Comparison of ENCODE assay signal across 10 cellular contexts in genomic region chr15:75112848-75113492, GRCh38.
DNase-seq lines count a peak whose midpoint lies in the region; ATAC-seq, FAIRE-seq and TF ChIP-seq lines count a peak whose summit lies in the region.
"Had no signal": no experiment of that assay in that cellular context is flagged by ENCODE, and none has a peak within 500 bp of the region (broad histone marks: within the 10 kb centered on the region; RNA-seq: fewer than 3 reads in every experiment).

No MANE protein-coding gene starts in this region.

- H3K4me1 ChIP-seq in CD8-positive, alpha-beta memory T cell (ENCODE audit: insufficient read depth, low read length) = peaks cover 24% of the 10 kb centered on the region
- H3K4me1 ChIP-seq in PC-9 (replicated peaks; ENCODE audit: insufficient read depth) (peaks cover 49% of the 10 kb centered on the region), small intestine (ENCODE audit: control insufficient read depth in 2 of 2, insufficient read depth in 1 of 2, low read depth in 1 of 2, low read length in 1 of 2) (no peaks in the 10 kb centered on the region)

- peaks cover 0 to 6% (median 5%) of the 10 kb centered on the region in 5 donors for H3K9me3 Mint-ChIP-seq in CD8-positive, alpha-beta memory T cell
- H3K9me3 Mint-ChIP-seq in activated T-helper 17 cell treated with anti-CD3 and anti-CD28 coated beads, Interleukin-2, amount 50 U/mL, for 72 hours = peaks cover 8% of the 10 kb centered on the region
- peaks cover 3% of the 10 kb centered on the region for H3K9me3 Mint-ChIP-seq in stimulated activated effector memory CD8-positive, alpha-beta T cell treated with anti-CD3 and anti-CD28 coated beads, Interleukin-12 subunit alpha, Interleukin-12 subunit beta, amount 100 ng/mL, for 72 hours

- no peaks in the 10 kb centered on the region for H3K9me3 ChIP-seq in CD8-positive, alpha-beta memory T cell (ENCODE audit: low read length)
- H3K9me3 ChIP-seq in PC-9 (ENCODE audit: insufficient read depth, low read depth) = no peaks in the 10 kb centered on the region; the same call in 1 of the 2 replicates
- H3K9me3 ChIP-seq in small intestine (ENCODE audit: control insufficient read depth, low read depth) = no peaks in the 10 kb centered on the region

- BruUV-seq in PC-9 (replicated peaks; lab: Mats Ljungman, UMichigan) = no TSS peak

- intact Hi-C loops in PC-9 (cut with micrococcal nuclease; ENCODE audit: unreplicated experiment) = no loop called here

- H3K36me3 ChIP-seq in CD8-positive, alpha-beta memory T cell (ENCODE audit: insufficient read depth, low read length) = no peaks in the 10 kb centered on the region
- H3K36me3 ChIP-seq in PC-9 (ENCODE audit: low read depth) (no peaks in the 10 kb centered on the region), small intestine (ENCODE audit: control insufficient read depth in 2 of 2, insufficient read depth in 2 of 2, low read length in 2 of 2) (no peaks in the 10 kb centered on the region)

- H3K27me3 ChIP-seq in CD8-positive, alpha-beta memory T cell (ENCODE audit: insufficient read depth, low read length, poor library complexity, severe bottlenecking) = no peaks in the 10 kb centered on the region
- H3K27me3 ChIP-seq in PC-9 (ENCODE audit: insufficient read depth, low read depth) (no peaks in the 10 kb centered on the region), small intestine (ENCODE audit: control insufficient read depth in 2 of 2, insufficient read depth in 2 of 2, low read length in 2 of 2) (no peaks in the 10 kb centered on the region)

- H3K4me3 Mint-ChIP-seq in CD8-positive, alpha-beta memory T cell = no peak overlapping the region
- no peak overlapping the region for H3K4me3 Mint-ChIP-seq in activated T-helper 17 cell treated with anti-CD3 and anti-CD28 coated beads, Interleukin-2, amount 50 U/mL, for 72 hours
- no peak overlapping the region for H3K4me3 Mint-ChIP-seq in stimulated activated effector memory CD8-positive, alpha-beta T cell treated with anti-CD3 and anti-CD28 coated beads, Interleukin-12 subunit alpha, Interleukin-12 subunit beta, amount 100 ng/mL, for 72 hours

- H3K4me1 Mint-ChIP-seq in CD8-positive, alpha-beta memory T cell = peaks cover 24 to 36% (median 30%) of the 10 kb centered on the region in 3 donors
- peaks cover 16% of the 10 kb centered on the region for H3K4me1 Mint-ChIP-seq in activated T-helper 17 cell treated with anti-CD3 and anti-CD28 coated beads, Interleukin-2, amount 50 U/mL, for 72 hours
- H3K4me1 Mint-ChIP-seq in stimulated activated effector memory CD8-positive, alpha-beta T cell treated with anti-CD3 and anti-CD28 coated beads, Interleukin-12 subunit alpha, Interleukin-12 subunit beta, amount 100 ng/mL, for 72 hours = peaks cover 40% of the 10 kb centered on the region

- H3K27me3 Mint-ChIP-seq in CD8-positive, alpha-beta memory T cell = peaks cover 0 to 1% of the 10 kb centered on the region in 2 donors
- peaks cover 7% of the 10 kb centered on the region for H3K27me3 Mint-ChIP-seq in activated T-helper 17 cell treated with anti-CD3 and anti-CD28 coated beads, Interleukin-2, amount 50 U/mL, for 72 hours

- H3K27ac Mint-ChIP-seq in CD8-positive, alpha-beta memory T cell = peak overlapping the region in 2 of 8 donors; percentile 43 to 52
- H3K27ac Mint-ChIP-seq in activated T-helper 17 cell treated with anti-CD3 and anti-CD28 coated beads, Interleukin-2, amount 50 U/mL, for 72 hours = no peak overlapping the region
- no peak overlapping the region for H3K27ac Mint-ChIP-seq in stimulated activated effector memory CD8-positive, alpha-beta T cell treated with anti-CD3 and anti-CD28 coated beads, Interleukin-12 subunit alpha, Interleukin-12 subunit beta, amount 100 ng/mL, for 72 hours

- H3K4me2 ChIP-seq in PC-9 = peak overlapping the region; percentile 21; the same call in 1 of the 2 replicates

- peaks cover 24% of the 10 kb centered on the region for H3F3A ChIP-seq in PC-9 (ENCODE audit: insufficient read depth, low read depth)

- WGBS in small intestine, 3 donors = 63 to 76% (median 65%) methylated on average over 3 of the region's 3 CpGs

- CTCF ChIA-PET in CD8-positive, alpha-beta memory T cell (lab: Charles Lee) = no interaction called here
- CTCF ChIA-PET in PC-9 (lab: Charles Lee) = no interaction called here

- no peak overlapping the region for H3K4me3 ChIP-seq in CD8-positive, alpha-beta memory T cell (ENCODE audit: low read length)
- H3K4me3 ChIP-seq in PC-9 (no peak overlapping the region), small intestine (ENCODE audit: low read depth in 1 of 2, low read length in 2 of 2) (no peak overlapping the region)

- TF ChIP-seq CTCF in PC-9 (conservative IDR thresholded peaks at IDR 0.05) = no peak

- no peaks in the 10 kb centered on the region for H3K79me2 ChIP-seq in PC-9 (ENCODE audit: low read depth)

- peak overlapping the region; percentile 41 for H3K27ac ChIP-seq in CD8-positive, alpha-beta memory T cell (ENCODE audit: low read depth, low read length)
- H3K27ac ChIP-seq in PC-9 = peak overlapping the region; percentile 85
- H3K27ac ChIP-seq in small intestine (ENCODE audit: low read depth in 1 of 2, low read length in 1 of 2) = no peak overlapping the region

- H4K20me1 ChIP-seq in PC-9 (ENCODE audit: insufficient read depth) = no peaks in the 10 kb centered on the region

- H3K9me2 ChIP-seq in PC-9 (ENCODE audit: insufficient read depth) = no peaks in the 10 kb centered on the region

- H3K36me3 Mint-ChIP-seq in CD8-positive, alpha-beta memory T cell = peaks cover 0 to 10% (median 2%) of the 10 kb centered on the region in 3 donors
- H3K36me3 Mint-ChIP-seq in activated T-helper 17 cell treated with anti-CD3 and anti-CD28 coated beads, Interleukin-2, amount 50 U/mL, for 72 hours (ENCODE audit: low read depth) = no peaks in the 10 kb centered on the region
- peaks cover 6% of the 10 kb centered on the region for H3K36me3 Mint-ChIP-seq in stimulated activated effector memory CD8-positive, alpha-beta T cell treated with anti-CD3 and anti-CD28 coated beads, Interleukin-12 subunit alpha, Interleukin-12 subunit beta, amount 100 ng/mL, for 72 hours

- DNase-seq in CD8-positive, alpha-beta memory T cell = no peak
- DNase-seq in PC-9 = no peak
- no peak for DNase-seq in small intestine
- DNase-seq in stimulated activated CD8-positive, alpha-beta memory T cell treated with anti-CD3 and anti-CD28 coated beads, Interleukin-4, amount 100 ng/mL, for 48 hours = no peak
- DNase-seq in stimulated activated effector memory CD8-positive, alpha-beta T cell treated with anti-CD3 and anti-CD28 coated beads, Interleukin-12 subunit alpha, Interleukin-12 subunit beta, amount 100 ng/mL, for 72 hours (ENCODE audit: low spot score in 2 of 2) = no peak
- DNase-seq: activated CD8-positive, alpha-beta memory T cell treated with anti-CD3 and anti-CD28 coated beads for 24 hours; central memory CD4-positive, alpha-beta T cell had no signal

- ATAC-seq in GM19324 (IDR thresholded peaks at IDR 0.05; ENCODE audit: low FRiP score, unreplicated experiment) (peak; percentile 70), HG02981 (IDR thresholded peaks at IDR 0.05; ENCODE audit: unreplicated experiment) (peak; percentile 49)
- ATAC-seq in activated T-helper 17 cell treated with anti-CD3 and anti-CD28 coated beads, Interleukin-2, amount 50 U/mL, for 72 hours (replicated peaks) = no peak
- ATAC-seq in stimulated activated effector memory CD8-positive, alpha-beta T cell treated with anti-CD3 and anti-CD28 coated beads, Interleukin-12 subunit alpha, Interleukin-12 subunit beta, amount 100 ng/mL, for 72 hours = no peak

- POLR2A ChIA-PET in CD8-positive, alpha-beta memory T cell (lab: Charles Lee) = no interaction called here
- POLR2A ChIA-PET in PC-9 (lab: Charles Lee; ENCODE audit: unreplicated experiment) = no interaction called here

- H2AFZ ChIP-seq in PC-9 = no peak overlapping the region

- no peak for FAIRE-seq in small intestine (lab: Jason Lieb, UNC)

Comparison
In these comparisons a context has a peak if more than half of its experiments do, and no peak if none do; other contexts are left out.
1. H3K27ac ChIP-seq: peak in CD8-positive, alpha-beta memory T cell (single experiment) and PC-9 (single experiment); none in small intestine (0 of 2).
2. ATAC-seq: peak in GM19324 (single experiment) and HG02981 (single experiment); none in activated T-helper 17 cell treated with anti-CD3 and anti-CD28 coated beads, Interleukin-2, amount 50 U/mL, for 72 hours (single experiment) and stimulated activated effector memory CD8-positive, alpha-beta T cell treated with anti-CD3 and anti-CD28 coated beads, Interleukin-12 subunit alpha, Interleukin-12 subunit beta, amount 100 ng/mL, for 72 hours (single experiment).